In genomic region chr5:134610715-134611114, GRCh38 we compare ENCODE assay signal across 19 cellular contexts. TPM values are rescaled to one million over a fixed set of nuclear protein-coding genes. Genes with fewer than 3 reads are reported as not detected.
DNase-seq lines count a peak whose midpoint lies in the region; ATAC-seq and TF ChIP-seq lines count a peak whose summit lies in the region.
"Had no signal": no experiment of that assay in that cellular context is flagged by ENCODE, and none has a peak within 500 bp of the region (broad histone marks: within the 10 kb centered on the region; RNA-seq: fewer than 3 reads in every experiment).

No MANE protein-coding gene starts in this region.

- no peak for TF ChIP-seq CTCF in CD4-positive, alpha-beta T cell (IDR thresholded peaks at IDR 0.05)
- TF ChIP-seq CTCF in mucosa of descending colon (IDR thresholded peaks at IDR 0.05), result no peak

- peaks cover 3% of the 10 kb centered on the region for H3K4me1 ChIP-seq in mucosa of descending colon (ENCODE audit: low read depth)

- no peak for ATAC-seq in CD4-positive, alpha-beta T cell (ENCODE audit: poor library complexity)
- ATAC-seq in activated T-helper 17 cell treated with anti-CD3 and anti-CD28 coated beads, Interleukin-2, amount 50 U/mL, for 72 hours (replicated peaks), result no peak
- peak; percentile 16 for ATAC-seq in mucosa of descending colon

- POLR2A ChIA-PET in activated CD4-positive, alpha-beta T cell treated with anti-CD3 and anti-CD28 coated beads, Interleukin-2, amount 10 ng/mL, durations not matched to agents 7 days and 5 days (lab: Charles Lee), result interaction anchor here (0.7 to 0.8 kb wide), 3 partner anchors 10 to 629 kb away, joined by 3 to 17 read pairs (median 12); no protein-coding TSS in a partner anchor
- POLR2A ChIA-PET in CD4-positive, alpha-beta T cell (lab: Charles Lee), result interaction anchor here (0.6 to 0.7 kb wide), 4 partner anchors 10 to 537 kb away, joined by 3 to 4 read pairs (median 4); no protein-coding TSS in a partner anchor

- H3K27ac ChIP-seq in CD4-positive, alpha-beta T cell (ENCODE audit: low read depth, low read length), result no peak overlapping the region
- H3K27ac ChIP-seq: PC-9 had no signal

- intact Hi-C loops in CD4-positive, alpha-beta T cell (cut with DNase I, micrococcal nuclease), result no loop called here
- intact Hi-C loops in mucosa of descending colon (cut with DNase I, micrococcal nuclease), result no loop called here

- H3K36me3 ChIP-seq in mucosa of descending colon (ENCODE audit: low read depth), result no peaks in the 10 kb centered on the region

- H3K36me3 Mint-ChIP-seq in activated CD4-positive, alpha-beta T cell treated with anti-CD3 and anti-CD28 coated beads, Interleukin-2, amount 10 ng/mL, durations not matched to agents 7 days and 5 days (ENCODE audit: low read depth), result peaks cover 66% of the 10 kb centered on the region
- peaks cover 82% of the 10 kb centered on the region for H3K36me3 Mint-ChIP-seq in CD4-positive, alpha-beta T cell (ENCODE audit: low read depth)
- peaks cover 98% of the 10 kb centered on the region for H3K36me3 Mint-ChIP-seq in activated T-helper 17 cell treated with anti-CD3 and anti-CD28 coated beads, Interleukin-2, amount 50 U/mL, for 72 hours (ENCODE audit: low read depth)

- H3K4me3 Mint-ChIP-seq in activated CD4-positive, alpha-beta T cell treated with anti-CD3 and anti-CD28 coated beads, Interleukin-2, amount 10 ng/mL, durations not matched to agents 7 days and 5 days, result no peak overlapping the region
- no peak overlapping the region for H3K4me3 Mint-ChIP-seq in CD4-positive, alpha-beta T cell
- H3K4me3 Mint-ChIP-seq in activated T-helper 17 cell treated with anti-CD3 and anti-CD28 coated beads, Interleukin-2, amount 50 U/mL, for 72 hours, result no peak overlapping the region
- H3K4me3 Mint-ChIP-seq: CD8-positive, alpha-beta memory T cell had no signal

- CTCF ChIA-PET in activated CD4-positive, alpha-beta T cell treated with anti-CD3 and anti-CD28 coated beads, Interleukin-2, amount 10 ng/mL, durations not matched to agents 7 days and 5 days (lab: Charles Lee), result interaction anchor here (0.6 to 2.2 kb wide), 9 partner anchors 14 to 791 kb away, joined by 3 to 7 read pairs (median 4); partner anchors contain the start of gene JADE2
- CTCF ChIA-PET in CD4-positive, alpha-beta T cell (lab: Charles Lee), result interaction anchor here (0.7 kb wide), 2 partner anchors 27 to 367 kb away, joined by 4 read pairs; no protein-coding TSS in a partner anchor

- H3K9me3 Mint-ChIP-seq in activated CD4-positive, alpha-beta T cell treated with anti-CD3 and anti-CD28 coated beads, Interleukin-2, amount 10 ng/mL, durations not matched to agents 7 days and 5 days, result no peaks in the 10 kb centered on the region
- no peaks in the 10 kb centered on the region for H3K9me3 Mint-ChIP-seq in CD4-positive, alpha-beta T cell
- no peaks in the 10 kb centered on the region for H3K9me3 Mint-ChIP-seq in activated T-helper 17 cell treated with anti-CD3 and anti-CD28 coated beads, Interleukin-2, amount 50 U/mL, for 72 hours
- H3K9me3 Mint-ChIP-seq: CD8-positive, alpha-beta memory T cell had no signal

- peak overlapping the region; percentile 54 for H3K27ac Mint-ChIP-seq in activated CD4-positive, alpha-beta T cell treated with anti-CD3 and anti-CD28 coated beads, Interleukin-2, amount 10 ng/mL, durations not matched to agents 7 days and 5 days
- H3K27ac Mint-ChIP-seq in CD4-positive, alpha-beta T cell, result peak overlapping the region; percentile 36
- peak overlapping the region; percentile 63 for H3K27ac Mint-ChIP-seq in activated T-helper 17 cell treated with anti-CD3 and anti-CD28 coated beads, Interleukin-2, amount 50 U/mL, for 72 hours

- no peaks in the 10 kb centered on the region for H3K27me3 ChIP-seq in CD4-positive, alpha-beta T cell (ENCODE audit: control insufficient read depth, insufficient read depth, low read length)

- no peaks in the 10 kb centered on the region for H3K9me3 ChIP-seq in CD4-positive, alpha-beta T cell (ENCODE audit: control insufficient read depth, low read length)
- H3K9me3 ChIP-seq in mucosa of descending colon, result no peaks in the 10 kb centered on the region

- peaks cover 38% of the 10 kb centered on the region for H3K4me1 Mint-ChIP-seq in activated CD4-positive, alpha-beta T cell treated with anti-CD3 and anti-CD28 coated beads, Interleukin-2, amount 10 ng/mL, durations not matched to agents 7 days and 5 days
- H3K4me1 Mint-ChIP-seq in CD4-positive, alpha-beta T cell (ENCODE audit: low read depth), result peaks cover 11% of the 10 kb centered on the region
- H3K4me1 Mint-ChIP-seq in activated T-helper 17 cell treated with anti-CD3 and anti-CD28 coated beads, Interleukin-2, amount 50 U/mL, for 72 hours, result peaks cover 28% of the 10 kb centered on the region

- no peak overlapping the region for H3K4me3 ChIP-seq in mucosa of descending colon
- H3K4me3 ChIP-seq: PC-9 had no signal

- no peak for DNase-seq in activated CD4-positive, alpha-beta T cell treated with anti-CD3 and anti-CD28 coated beads, Interleukin-2, amount 10 ng/mL, durations not matched to agents 7 days and 5 days
- DNase-seq in activated CD4-positive, alpha-beta T cell treated with anti-CD3 and anti-CD28 coated beads for 1 hour, result no peak
- no peak for DNase-seq in CD4-positive, alpha-beta T cell
- DNase-seq in mucosa of descending colon, result no peak
- DNase-seq in NCI-H1105 (lab: John Stamatoyannopoulos, UW), result no peak
- no peak for DNase-seq in cortex of kidney (lab: John Stamatoyannopoulos, UW)
- no peak for DNase-seq in pons (ENCODE audit: low spot score)
- DNase-seq: 8988T; CD8-positive, alpha-beta memory T cell; DMS79 treated with DMSO at 0.1 percent for 48 hours; HCEC 1CT; MV-4-11; NCI-H1436; NCI-H2029 treated with DMSO at 0.1 percent for 48 hours; NCI-H2171 treated with DMSO at 0.1 percent for 48 hours; NCI-H446 treated with DMSO at 0.1 percent for 48 hours; NCI-H748 treated with DMSO at 0.1 percent for 48 hours; PC-9 had no signal

- no peaks in the 10 kb centered on the region for H3K27me3 Mint-ChIP-seq in activated CD4-positive, alpha-beta T cell treated with anti-CD3 and anti-CD28 coated beads, Interleukin-2, amount 10 ng/mL, durations not matched to agents 7 days and 5 days
- H3K27me3 Mint-ChIP-seq in CD4-positive, alpha-beta T cell, result no peaks in the 10 kb centered on the region
- H3K27me3 Mint-ChIP-seq in activated T-helper 17 cell treated with anti-CD3 and anti-CD28 coated beads, Interleukin-2, amount 50 U/mL, for 72 hours, result no peaks in the 10 kb centered on the region
- H3K27me3 Mint-ChIP-seq: CD8-positive, alpha-beta memory T cell had no signal

RNA-seq across cellular contexts. Expression of gene SAR1B, which starts 21.9 kb away (rescaled TPM):
- 10 to 100 TPM; 52.3 to 54.7 TPM for total RNA-seq in activated CD4-positive, alpha-beta T cell treated with anti-CD3 and anti-CD28 coated beads, Interleukin-2, amount 10 ng/mL, durations not matched to agents 7 days and 5 days
- 10 to 100 TPM; 36.2 to 40.1 TPM for total RNA-seq in CD4-positive, alpha-beta T cell
- 10 to 100 TPM; 41.6 to 73.0 TPM for total RNA-seq in activated T-helper 17 cell treated with anti-CD3 and anti-CD28 coated beads, Interleukin-2, amount 50 U/mL, for 72 hours
- 10 to 100 TPM; 78.2 to 95.0 (median 79.6) TPM for total RNA-seq in mucosa of descending colon

RNA-seq across cellular contexts. Expression of gene SEC24A, which starts 37.9 kb away (rescaled TPM):
- 10 to 100 TPM; 22.2 to 24.9 TPM for total RNA-seq in activated CD4-positive, alpha-beta T cell treated with anti-CD3 and anti-CD28 coated beads, Interleukin-2, amount 10 ng/mL, durations not matched to agents 7 days and 5 days
- total RNA-seq in CD4-positive, alpha-beta T cell, result 10 to 100 TPM; 11.7 to 12.3 TPM
- total RNA-seq in activated T-helper 17 cell treated with anti-CD3 and anti-CD28 coated beads, Interleukin-2, amount 50 U/mL, for 72 hours, result 10 to 100 TPM; 43.6 to 55.4 TPM
- 10 to 100 TPM; 23.0 to 30.4 (median 23.9) TPM for total RNA-seq in mucosa of descending colon
